ENCODE assay signal across 8 cellular contexts in genomic region chr2:241844066-241844728, GRCh38. TPM values are rescaled to one million over a fixed set of nuclear protein-coding genes. Genes with fewer than 3 reads are reported as not detected.
A peak's percentile ranks its signal among the peaks of the same experiment; 100 is the strongest.
DNase-seq lines count a peak whose midpoint lies in the region; ATAC-seq lines count a peak whose summit lies in the region.

No MANE protein-coding gene starts in this region.

- peak overlapping the region; percentile 65 for H3K4me3 ChIP-seq in BLaER1

- peak overlapping the region; percentile 73 for H3K9ac ChIP-seq in BLaER1

- H3K4me1 ChIP-seq in BLaER1 = peaks cover 61% of the 10 kb centered on the region

- H3K36me3 ChIP-seq in BLaER1 = no peaks in the 10 kb centered on the region

- H3K9me3 ChIP-seq in BLaER1 = no peaks in the 10 kb centered on the region

- ATAC-seq in GM19372 (IDR thresholded peaks at IDR 0.05; ENCODE audit: low read depth, unreplicated experiment) = peak; percentile 63

- peak overlapping the region; percentile 64 for H3K27ac ChIP-seq in BLaER1

- DNase-seq in HuH-7 (ENCODE audit: low spot score) = peak; percentile 55
- peak; percentile 91 for DNase-seq in activated CD4-positive, alpha-beta T cell treated with anti-CD3 and anti-CD28 coated beads for 48 hours
- peak; percentile 55 for DNase-seq in dermis blood vessel endothelial cell
- DNase-seq in lung microvascular endothelial cell (ENCODE audit: low read depth in 2 of 2) = peak; percentile 35 to 91
- peak; percentile 51 for DNase-seq in stimulated activated CD8-positive, alpha-beta memory T cell treated with anti-CD3 and anti-CD28 coated beads, Interleukin-15, amount 100 ng/mL, for 1 hour (ENCODE audit: low read depth)
- no peak for DNase-seq in cerebellar nuclear complex (lab: John Stamatoyannopoulos, UW)

- peak overlapping the region; percentile 92 for H3K4me2 ChIP-seq in BLaER1

- H4K20me1 ChIP-seq in BLaER1 = no peaks in the 10 kb centered on the region

- no peaks in the 10 kb centered on the region for H3K27me3 ChIP-seq in BLaER1

RNA-seq across cellular contexts. Expression of gene PDCD1, which starts 14.5 kb away (rescaled TPM):
- total RNA-seq in dermis blood vessel endothelial cell (not detected in 2 replicates), lung microvascular endothelial cell (not detected in 2 replicates)

RNA-seq across cellular contexts. Expression of gene RTP5, which starts 25.3 kb away (rescaled TPM):
- total RNA-seq in dermis blood vessel endothelial cell = not detected in 2 replicates
- not detected in 2 replicates for total RNA-seq in lung microvascular endothelial cell

RNA-seq across cellular contexts. Expression of gene NEU4, which starts 35.2 kb away (rescaled TPM):
- total RNA-seq in dermis blood vessel endothelial cell = not detected in 2 replicates
- under 0.01 and 0.22 TPM in 2 replicates for total RNA-seq in lung microvascular endothelial cell

Comparison
In these comparisons a context has a peak if more than half of its experiments do, and no peak if none do; other contexts are left out.
1. DNase-seq: peak in HuH-7 (single experiment), activated CD4-positive, alpha-beta T cell treated with anti-CD3 and anti-CD28 coated beads for 48 hours (single experiment), dermis blood vessel endothelial cell (single experiment), lung microvascular endothelial cell (2 of 2) and stimulated activated CD8-positive, alpha-beta memory T cell treated with anti-CD3 and anti-CD28 coated beads, Interleukin-15, amount 100 ng/mL, for 1 hour (single experiment); none in cerebellar nuclear complex (0 of 2).